18 cellular contexts compared by ENCODE assay signal in the genomic region with DNA sequence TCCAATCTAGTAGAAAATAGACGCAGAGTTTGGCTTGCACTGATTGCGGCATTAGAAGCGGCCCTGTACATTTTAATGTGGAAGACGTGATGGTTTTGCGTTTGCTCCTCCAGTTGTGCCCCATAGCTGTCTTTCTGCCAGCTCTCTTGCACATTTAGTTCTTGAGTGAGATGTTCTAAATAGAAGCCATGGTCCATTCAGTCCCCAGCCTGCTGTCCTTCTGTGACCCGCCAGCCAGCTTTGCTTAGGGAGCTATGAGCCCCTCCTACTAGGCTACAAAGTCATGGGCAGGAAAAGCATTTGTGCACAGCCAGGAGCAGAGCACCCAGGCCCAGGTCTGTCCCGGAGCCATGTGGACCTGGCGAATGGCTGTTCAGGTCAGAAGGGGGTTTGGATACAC. TPM values are rescaled to one million over a fixed set of nuclear protein-coding genes. Genes with fewer than 3 reads are reported as not detected.
A peak's percentile ranks its signal among the peaks of the same experiment; 100 is the strongest.
DNase-seq lines count a peak whose midpoint lies in the region; ATAC-seq and TF ChIP-seq lines count a peak whose summit lies in the region.
"Had no signal": no experiment of that assay in that cellular context is flagged by ENCODE, and none has a peak within 500 bp of the region (broad histone marks: within the 10 kb centered on the region; RNA-seq: fewer than 3 reads in every experiment).

No MANE protein-coding gene starts in this region.

- peaks cover 57% of the 10 kb centered on the region for H3K4me1 Mint-ChIP-seq in activated CD4-positive, alpha-beta T cell treated with anti-CD3 and anti-CD28 coated beads, Interleukin-2, amount 10 ng/mL, durations not matched to agents 7 days and 5 days
- H3K4me1 Mint-ChIP-seq in activated T-helper 17 cell treated with anti-CD3 and anti-CD28 coated beads, Interleukin-2, amount 50 U/mL, for 72 hours, result peaks cover 18% of the 10 kb centered on the region

- H3K4me1 ChIP-seq in left ventricle myocardium inferior, result peaks cover 6% of the 10 kb centered on the region

- peaks cover 4% of the 10 kb centered on the region for H3K36me3 Mint-ChIP-seq in activated CD4-positive, alpha-beta T cell treated with anti-CD3 and anti-CD28 coated beads, Interleukin-2, amount 10 ng/mL, durations not matched to agents 7 days and 5 days (ENCODE audit: low read depth)
- no peaks in the 10 kb centered on the region for H3K36me3 Mint-ChIP-seq in activated T-helper 17 cell treated with anti-CD3 and anti-CD28 coated beads, Interleukin-2, amount 50 U/mL, for 72 hours (ENCODE audit: low read depth)

- no peaks in the 10 kb centered on the region for H3K27me3 Mint-ChIP-seq in activated CD4-positive, alpha-beta T cell treated with anti-CD3 and anti-CD28 coated beads, Interleukin-2, amount 10 ng/mL, durations not matched to agents 7 days and 5 days
- no peaks in the 10 kb centered on the region for H3K27me3 Mint-ChIP-seq in activated T-helper 17 cell treated with anti-CD3 and anti-CD28 coated beads, Interleukin-2, amount 50 U/mL, for 72 hours

- TF ChIP-seq CTCF in left ventricle myocardium inferior (IDR thresholded peaks at IDR 0.05; ENCODE audit: borderline replicate concordance), result no peak

- peaks cover 9% of the 10 kb centered on the region for H3K9me3 ChIP-seq in left ventricle myocardium inferior (replicated peaks)
- H3K9me3 ChIP-seq: thyroid gland had no signal

- peaks cover 3% of the 10 kb centered on the region for H3K9me3 Mint-ChIP-seq in activated CD4-positive, alpha-beta T cell treated with anti-CD3 and anti-CD28 coated beads, Interleukin-2, amount 10 ng/mL, durations not matched to agents 7 days and 5 days
- no peaks in the 10 kb centered on the region for H3K9me3 Mint-ChIP-seq in activated T-helper 17 cell treated with anti-CD3 and anti-CD28 coated beads, Interleukin-2, amount 50 U/mL, for 72 hours

- H3K27me3 ChIP-seq in left ventricle myocardium inferior (ENCODE audit: low read depth), result peaks cover 12% of the 10 kb centered on the region
- H3K27me3 ChIP-seq: thyroid gland had no signal

- DNase-seq in activated CD4-positive, alpha-beta T cell treated with anti-CD3 and anti-CD28 coated beads, Interleukin-2, amount 10 ng/mL, durations not matched to agents 7 days and 5 days, result no peak
- DNase-seq in activated CD4-positive, alpha-beta T cell treated with anti-CD3 and anti-CD28 coated beads, Interleukin-2, amount 50 U/mL, for 1 hour, result no peak
- DNase-seq in left ventricle myocardium inferior, result no peak
- DNase-seq in putamen (ENCODE audit: low spot score), result peak; percentile 50
- no peak for DNase-seq in activated CD4-positive, alpha-beta T cell treated with anti-CD3 and anti-CD28 coated beads for 1 hour
- DNase-seq in DMS153 (lab: John Stamatoyannopoulos, UW), result no peak
- no peak for DNase-seq in T-helper 9 cell
- DNase-seq: activated CD4-positive, CD25-positive, alpha-beta regulatory T cell; amniotic stem cell; DND-41; foreskin melanocyte; mesenchymal stem cell; NCI-H446; SIG-M5; thyroid gland had no signal

- intact Hi-C loops in left ventricle myocardium inferior (cut with micrococcal nuclease), result no loop called here

- H3K4me3 ChIP-seq in left ventricle myocardium inferior, result no peak overlapping the region
- H3K4me3 ChIP-seq: thyroid gland had no signal

- POLR2A ChIA-PET in activated CD4-positive, alpha-beta T cell treated with anti-CD3 and anti-CD28 coated beads, Interleukin-2, amount 10 ng/mL, durations not matched to agents 7 days and 5 days (lab: Charles Lee), result no interaction called here

- peak overlapping the region; percentile 88 for H3K27ac Mint-ChIP-seq in activated CD4-positive, alpha-beta T cell treated with anti-CD3 and anti-CD28 coated beads, Interleukin-2, amount 10 ng/mL, durations not matched to agents 7 days and 5 days
- no peak overlapping the region for H3K27ac Mint-ChIP-seq in activated T-helper 17 cell treated with anti-CD3 and anti-CD28 coated beads, Interleukin-2, amount 50 U/mL, for 72 hours

- no peak overlapping the region for H3K4me3 Mint-ChIP-seq in activated CD4-positive, alpha-beta T cell treated with anti-CD3 and anti-CD28 coated beads, Interleukin-2, amount 10 ng/mL, durations not matched to agents 7 days and 5 days
- peak overlapping the region; percentile 47 for H3K4me3 Mint-ChIP-seq in activated T-helper 17 cell treated with anti-CD3 and anti-CD28 coated beads, Interleukin-2, amount 50 U/mL, for 72 hours

- no peak for ATAC-seq in activated T-helper 17 cell treated with anti-CD3 and anti-CD28 coated beads, Interleukin-2, amount 50 U/mL, for 72 hours (replicated peaks)
- ATAC-seq: sciatic nerve had no signal

- CTCF ChIA-PET in activated CD4-positive, alpha-beta T cell treated with anti-CD3 and anti-CD28 coated beads, Interleukin-2, amount 10 ng/mL, durations not matched to agents 7 days and 5 days (lab: Charles Lee), result no interaction called here

- H3K36me3 ChIP-seq in left ventricle myocardium inferior, result no peaks in the 10 kb centered on the region
- H3K36me3 ChIP-seq: thyroid gland had no signal

- H3K27ac ChIP-seq in left ventricle myocardium inferior (replicated peaks), result peak overlapping the region; percentile 38
- H3K27ac ChIP-seq: 22Rv1, thyroid gland had no signal

RNA-seq across cellular contexts. Expression of gene APBA2, which starts 50.3 kb away (rescaled TPM):
- 10 to 100 TPM; 19.2 to 21.2 TPM for total RNA-seq in activated CD4-positive, alpha-beta T cell treated with anti-CD3 and anti-CD28 coated beads, Interleukin-2, amount 10 ng/mL, durations not matched to agents 7 days and 5 days
- total RNA-seq in activated T-helper 17 cell treated with anti-CD3 and anti-CD28 coated beads, Interleukin-2, amount 50 U/mL, for 72 hours, result 1 to 10 TPM; 2.3 to 3.8 TPM
- 0.38 TPM for total RNA-seq in left ventricle myocardium inferior

Comparison
In these comparisons a context has a peak if more than half of its experiments do, and no peak if none do; other contexts are left out.
1. RNA of gene APBA2, which starts 50.3 kb away (total RNA-seq): 19.2 to 21.2 TPM in activated CD4-positive, alpha-beta T cell treated with anti-CD3 and anti-CD28 coated beads, Interleukin-2, amount 10 ng/mL, durations not matched to agents 7 days and 5 days; 2.3 to 3.8 TPM in activated T-helper 17 cell treated with anti-CD3 and anti-CD28 coated beads, Interleukin-2, amount 50 U/mL, for 72 hours and 0.38 TPM in left ventricle myocardium inferior (single experiment); every median in the first group is over 4 times any median in the second.